8 cellular contexts compared by ENCODE assay signal in genomic region chr7:24980695-24981543, GRCh38. TPM values are rescaled to one million over a fixed set of nuclear protein-coding genes. Genes with fewer than 3 reads are reported as not detected.
DNase-seq lines count a peak whose midpoint lies in the region; ATAC-seq, FAIRE-seq and TF ChIP-seq lines count a peak whose summit lies in the region.

No MANE protein-coding gene starts in this region.

- H4K20me1 ChIP-seq in MM.1S (ENCODE audit: insufficient read depth, low read length) = no peaks in the 10 kb centered on the region

- DNase-seq in GM10248 (ENCODE audit: extremely low spot score) (peak; percentile 58), H54 (ENCODE audit: insufficient read length, low spot score) (no peak), MM.1S (peak; percentile 67), heart right ventricle (peak; percentile 18 to 28), prostate gland (ENCODE audit: low spot score) (no peak), NCI-H2029 (lab: John Stamatoyannopoulos, UW) (no peak), NCI-H526 treated with DMSO at 0.1 percent for 48 hours (lab: John Stamatoyannopoulos, UW) (no peak)
- no peak for DNase-seq in activated T-helper 2 cell treated with anti-CD3 and anti-CD28 coated beads, Interferon-gamma antibody, Interleukin-2, Interleukin-4, amounts not matched to agents 10 μg/mL and 5 μg/mL and 100 μg/mL, durations not matched to agents 14 hours and 24 hours and 36 hours (ENCODE audit: low spot score)

- peaks cover 33% of the 10 kb centered on the region for H3K79me2 ChIP-seq in MM.1S (ENCODE audit: low read length)

- no peaks in the 10 kb centered on the region for H3K9me3 ChIP-seq in MM.1S (replicated peaks; ENCODE audit: insufficient read depth, low read length)
- H3K9me3 ChIP-seq in heart right ventricle = no peaks in the 10 kb centered on the region
- H3K9me3 ChIP-seq in prostate gland = no peaks in the 10 kb centered on the region

- H3K4me3 Mint-ChIP-seq in activated T-helper 2 cell treated with anti-CD3 and anti-CD28 coated beads, Interferon-gamma antibody, Interleukin-2, Interleukin-4, amounts not matched to agents 10 μg/mL and 5 μg/mL and 100 μg/mL, durations not matched to agents 14 hours and 24 hours and 36 hours (ENCODE audit: low read depth) = peak overlapping the region; percentile 95

- H3K9ac ChIP-seq in MM.1S (ENCODE audit: low read length) = peak overlapping the region; percentile 88

- H3K9me3 Mint-ChIP-seq in activated T-helper 2 cell treated with anti-CD3 and anti-CD28 coated beads, Interferon-gamma antibody, Interleukin-2, Interleukin-4, amounts not matched to agents 10 μg/mL and 5 μg/mL and 100 μg/mL, durations not matched to agents 14 hours and 24 hours and 36 hours = no peaks in the 10 kb centered on the region

- CTCF ChIA-PET in GM10248 (lab: Yijun Ruan, JAX) = interaction anchor here (0.8 to 7.8 kb wide), 24 partner anchors 9 to 171 kb away, joined by 3 to 69 read pairs (median 9); no protein-coding TSS in a partner anchor

- intact Hi-C loops in activated T-helper 2 cell treated with anti-CD3 and anti-CD28 coated beads, Interferon-gamma antibody, Interleukin-2, Interleukin-4, amounts not matched to agents 10 μg/mL and 5 μg/mL and 100 μg/mL, durations not matched to agents 14 hours and 24 hours and 36 hours (cut with micrococcal nuclease) = loop anchor here (1.0 to 5.0 kb wide), 8 partner anchors 15 to 224 kb away; partner anchors contain the start of gene GSDME
- intact Hi-C loops in heart right ventricle (cut with DNase I) = loop anchor here in 8 of 10 donors (2.0 to 10.0 kb wide), 6 partner anchors 86 to 201 kb away; a partner anchor contains a TSS
- intact Hi-C loops in prostate gland (cut with DNase I) = loop anchor here (5.0 kb wide), 1 partner anchor 159 kb away; no protein-coding TSS in a partner anchor

- no peaks in the 10 kb centered on the region for H3K9me2 ChIP-seq in MM.1S (replicated peaks; ENCODE audit: insufficient read depth, low read length)

- ATAC-seq in heart right ventricle = peak in 4 of 8 donors; percentile 2 to 31 (median 6)

- H3K27me3 ChIP-seq in MM.1S (replicated peaks; ENCODE audit: insufficient read depth, low read length) = no peaks in the 10 kb centered on the region
- peaks cover 0 to 14% (median 0%) of the 10 kb centered on the region in 7 donors for H3K27me3 ChIP-seq in heart right ventricle
- no peaks in the 10 kb centered on the region for H3K27me3 ChIP-seq in prostate gland (replicated peaks; ENCODE audit: insufficient read depth)

- peaks cover 18% of the 10 kb centered on the region for H3F3A ChIP-seq in MM.1S (ENCODE audit: insufficient read depth, low read length)

- no peak for FAIRE-seq in H54 (lab: Jason Lieb, UNC)

- H3K4me1 Mint-ChIP-seq in activated T-helper 2 cell treated with anti-CD3 and anti-CD28 coated beads, Interferon-gamma antibody, Interleukin-2, Interleukin-4, amounts not matched to agents 10 μg/mL and 5 μg/mL and 100 μg/mL, durations not matched to agents 14 hours and 24 hours and 36 hours (ENCODE audit: low read depth) = peaks cover 52% of the 10 kb centered on the region

- peaks cover 26% of the 10 kb centered on the region for H3K36me3 Mint-ChIP-seq in activated T-helper 2 cell treated with anti-CD3 and anti-CD28 coated beads, Interferon-gamma antibody, Interleukin-2, Interleukin-4, amounts not matched to agents 10 μg/mL and 5 μg/mL and 100 μg/mL, durations not matched to agents 14 hours and 24 hours and 36 hours (ENCODE audit: low read depth)

- no peaks in the 10 kb centered on the region for H3K27me3 Mint-ChIP-seq in activated T-helper 2 cell treated with anti-CD3 and anti-CD28 coated beads, Interferon-gamma antibody, Interleukin-2, Interleukin-4, amounts not matched to agents 10 μg/mL and 5 μg/mL and 100 μg/mL, durations not matched to agents 14 hours and 24 hours and 36 hours (ENCODE audit: low read depth)

- peak overlapping the region; percentile 73 for H3K4me2 ChIP-seq in MM.1S (ENCODE audit: low read depth, low read length)

- H3K4me3 ChIP-seq in MM.1S (ENCODE audit: low read length) (peak overlapping the region; percentile 92), heart right ventricle (peak overlapping the region; percentile 19 to 90 (median 76)), prostate gland (peak overlapping the region; percentile 44 to 57)

- POLR2A ChIA-PET in GM10248 (lab: Yijun Ruan, JAX) = interaction anchor here (0.7 to 3.7 kb wide), 4 partner anchors 11 to 144 kb away, joined by 3 to 17 read pairs (median 4); partner anchors contain the start of gene CYCS

- peak overlapping the region; percentile 52 for H2AFZ ChIP-seq in MM.1S (ENCODE audit: low read length)

- TF ChIP-seq CTCF in GM10248 (IDR thresholded peaks at IDR 0.05; ENCODE audit: control extremely low read depth, extremely low read depth, low read depth, missing control alignments) = no peak
- peak; percentile 11; the same call in 1 of the 2 replicates for TF ChIP-seq CTCF in MM.1S (IDR thresholded peaks at IDR 0.05; ENCODE audit: low read length)
- no peak for TF ChIP-seq CTCF in heart right ventricle (IDR thresholded peaks at IDR 0.05)
- no peak for TF ChIP-seq CTCF in prostate gland (IDR thresholded peaks at IDR 0.05)

- WGBS in heart right ventricle, 2 donors = 8 to 10% methylated on average over 37 of the region's 37 CpGs
- 11% methylated on average over 37 of the region's 37 CpGs for WGBS in prostate gland

- H3K27ac Mint-ChIP-seq in activated T-helper 2 cell treated with anti-CD3 and anti-CD28 coated beads, Interferon-gamma antibody, Interleukin-2, Interleukin-4, amounts not matched to agents 10 μg/mL and 5 μg/mL and 100 μg/mL, durations not matched to agents 14 hours and 24 hours and 36 hours = peak overlapping the region; percentile 97

- H3K27ac ChIP-seq in MM.1S (ENCODE audit: low read length) (peak overlapping the region; percentile 92), heart right ventricle (peak overlapping the region; percentile 59 to 92 (median 84)), prostate gland (peak overlapping the region; percentile 69 to 70)

- no peaks in the 10 kb centered on the region for H3K36me3 ChIP-seq in MM.1S (replicated peaks; ENCODE audit: insufficient read depth, low read length)
- H3K36me3 ChIP-seq in heart right ventricle = no peaks in the 10 kb centered on the region
- no peaks in the 10 kb centered on the region for H3K36me3 ChIP-seq in prostate gland

- H3K4me1 ChIP-seq in MM.1S (ENCODE audit: low read length) (peaks cover 19% of the 10 kb centered on the region), heart right ventricle (peaks cover 0 to 62% (median 12%) of the 10 kb centered on the region in 9 donors), prostate gland (replicated peaks) (no peaks in the 10 kb centered on the region)

- TF ChIP-seq POLR2A in H54 (IDR thresholded peaks at IDR 0.05; ENCODE audit: low read depth, low read length) (peak; percentile 12; the same call in 1 of the 2 replicates), prostate gland (IDR thresholded peaks at IDR 0.05) (no peak)

RNA-seq across cellular contexts. Expression of gene OSBPL3, which starts 0.9 kb away (rescaled TPM):
- 74.2 and 76.2 TPM in 2 replicates for total RNA-seq in activated T-helper 2 cell treated with anti-CD3 and anti-CD28 coated beads, Interferon-gamma antibody, Interleukin-2, Interleukin-4, amounts not matched to agents 10 μg/mL and 5 μg/mL and 100 μg/mL, durations not matched to agents 14 hours and 24 hours and 36 hours
- total RNA-seq in heart right ventricle (10 to 100 TPM in 1 of 10 donors, 1 to 10 TPM in 9; 1.8 to 10.6 (median 4.6) TPM), prostate gland (1 to 10 TPM; 3.1 to 6.3 TPM)
- polyA plus RNA-seq in heart right ventricle = 1 to 10 TPM; 1.2 to 2.5 TPM

Comparison
In these comparisons a context has a peak if more than half of its experiments do, and no peak if none do; other contexts are left out.
1. DNase-seq: peak in GM10248 (single experiment), MM.1S (single experiment) and heart right ventricle (2 of 2); none in H54 (single experiment), activated T-helper 2 cell treated with anti-CD3 and anti-CD28 coated beads, Interferon-gamma antibody, Interleukin-2, Interleukin-4, amounts not matched to agents 10 μg/mL and 5 μg/mL and 100 μg/mL, durations not matched to agents 14 hours and 24 hours and 36 hours (single experiment), prostate gland (single experiment), NCI-H2029 (single experiment) and NCI-H526 treated with DMSO at 0.1 percent for 48 hours (single experiment).
2. Peak in every context shown above with its lines, with median percentiles within 50 percentile points of each other: H3K27ac ChIP-seq and H3K4me3 ChIP-seq.